In genomic region chr10:4262870-4263269, GRCh38 we compare ENCODE assay signal across 21 cellular contexts.
"Had no signal": no experiment of that assay in that cellular context is flagged by ENCODE, and none has a peak within 500 bp of the region (broad histone marks: within the 10 kb centered on the region; RNA-seq: fewer than 3 reads in every experiment).

No MANE protein-coding gene starts in this region.

- H3K9ac ChIP-seq: neural progenitor cell had no signal

- H3K36me3 ChIP-seq: left lung, lower lobe of right lung, neural progenitor cell, right atrium auricular region, spleen had no signal

- H3K4me3 ChIP-seq: left lung, lower lobe of right lung, neural progenitor cell, right atrium auricular region, spleen had no signal

- ATAC-seq: activated T-cell treated with anti-CD3 and anti-CD28 coated beads, Interleukin-2, amount 50 U/mL, for 4 hours; effector memory CD8-positive, alpha-beta T cell; left lung; natural killer cell; T-helper 17 cell had no signal

- H3K4me1 Mint-ChIP-seq: natural killer cell, neural progenitor cell had no signal

- H3K27ac Mint-ChIP-seq: activated CD4-positive, alpha-beta memory T cell treated with anti-CD3 and anti-CD28 coated beads, Interleukin-2, amount 10 ng/mL, durations not matched to agents 7 days and 5 days; activated CD4-positive, alpha-beta T cell treated with anti-CD3 and anti-CD28 coated beads, Interleukin-2, amount 10 ng/mL, durations not matched to agents 24 days and 14 days; activated naive CD4-positive, alpha-beta T cell treated with anti-CD3 and anti-CD28 coated beads, Interleukin-2, amount 50 U/mL, for 24 hours; activated T-helper 2 cell treated with anti-CD3 and anti-CD28 coated beads, Interferon-gamma antibody, Interleukin-2, Interleukin-4, amounts not matched to agents 10 μg/mL and 5 μg/mL and 100 μg/mL, durations not matched to agents 14 hours and 24 hours and 36 hours; effector memory CD8-positive, alpha-beta T cell; natural killer cell; neural progenitor cell; T-helper 17 cell had no signal

- H3K27me3 ChIP-seq: left lung, neural progenitor cell, right atrium auricular region, spleen had no signal

- H3K4me2 ChIP-seq: neural progenitor cell had no signal

- H3K36me3 Mint-ChIP-seq: activated naive CD4-positive, alpha-beta T cell treated with anti-CD3 and anti-CD28 coated beads, Interleukin-2, amount 50 U/mL, for 24 hours; natural killer cell; neural progenitor cell had no signal

- H3K9me3 ChIP-seq: left lung, lower lobe of right lung, right atrium auricular region, spleen had no signal

- H3K27ac ChIP-seq: left lung, lower lobe of right lung, neural progenitor cell had no signal

- DNase-seq: activated CD4-positive, alpha-beta memory T cell treated with anti-CD3 and anti-CD28 coated beads, Interleukin-2, amount 10 ng/mL, durations not matched to agents 7 days and 5 days; activated CD4-positive, CD25-positive, alpha-beta regulatory T cell treated with anti-CD3 and anti-CD28 coated beads, Interleukin-2, amount 50 U/mL, for 72 hours; activated CD8-positive, alpha-beta memory T cell treated with anti-CD3 and anti-CD28 coated beads, Interleukin-2, amount 50 U/mL, for 48 hours; activated T-cell treated with anti-CD3 and anti-CD28 coated beads, Interleukin-2, amount 50 U/mL, for 4 hours; effector memory CD8-positive, alpha-beta T cell; erythroblast; foreskin melanocyte; left lung; lower lobe of right lung; natural killer cell; occipital lobe; spleen; stimulated activated naive CD4-positive, alpha-beta T cell; SW 1271; T-helper 17 cell had no signal

- H3K4me3 Mint-ChIP-seq: activated CD4-positive, alpha-beta memory T cell treated with anti-CD3 and anti-CD28 coated beads, Interleukin-2, amount 10 ng/mL, durations not matched to agents 7 days and 5 days; activated CD4-positive, alpha-beta T cell treated with anti-CD3 and anti-CD28 coated beads, Interleukin-2, amount 10 ng/mL, durations not matched to agents 24 days and 14 days; activated naive CD4-positive, alpha-beta T cell treated with anti-CD3 and anti-CD28 coated beads, Interleukin-2, amount 50 U/mL, for 24 hours; activated T-cell treated with anti-CD3 and anti-CD28 coated beads, Interleukin-2, amount 50 U/mL, for 4 hours; central memory CD8-positive, alpha-beta T cell; effector memory CD8-positive, alpha-beta T cell; natural killer cell; neural progenitor cell; T-helper 17 cell had no signal

- H3K9me3 Mint-ChIP-seq: activated CD4-positive, alpha-beta memory T cell treated with anti-CD3 and anti-CD28 coated beads, Interleukin-2, amount 10 ng/mL, durations not matched to agents 7 days and 5 days; activated CD4-positive, alpha-beta T cell treated with anti-CD3 and anti-CD28 coated beads, Interleukin-2, amount 10 ng/mL, durations not matched to agents 24 days and 14 days; activated naive CD4-positive, alpha-beta T cell treated with anti-CD3 and anti-CD28 coated beads, Interleukin-2, amount 50 U/mL, for 24 hours; activated T-cell treated with anti-CD3 and anti-CD28 coated beads, Interleukin-2, amount 50 U/mL, for 4 hours; activated T-helper 2 cell treated with anti-CD3 and anti-CD28 coated beads, Interferon-gamma antibody, Interleukin-2, Interleukin-4, amounts not matched to agents 10 μg/mL and 5 μg/mL and 100 μg/mL, durations not matched to agents 14 hours and 24 hours and 36 hours; central memory CD8-positive, alpha-beta T cell; effector memory CD8-positive, alpha-beta T cell; natural killer cell; neural progenitor cell had no signal

- H3K27me3 Mint-ChIP-seq: activated CD4-positive, alpha-beta memory T cell treated with anti-CD3 and anti-CD28 coated beads, Interleukin-2, amount 10 ng/mL, durations not matched to agents 7 days and 5 days; activated naive CD4-positive, alpha-beta T cell treated with anti-CD3 and anti-CD28 coated beads, Interleukin-2, amount 50 U/mL, for 24 hours had no signal

- H3K4me1 ChIP-seq: neural progenitor cell had no signal
